11 cellular contexts compared by ENCODE assay signal in genomic region chr22:29994941-29995340, GRCh38.
A peak's percentile ranks its signal among the peaks of the same experiment; 100 is the strongest.
DNase-seq lines count a peak whose midpoint lies in the region; ATAC-seq and TF ChIP-seq lines count a peak whose summit lies in the region.
"Had no signal": no experiment of that assay in that cellular context is flagged by ENCODE, and none has a peak within 500 bp of the region (broad histone marks: within the 10 kb centered on the region; RNA-seq: fewer than 3 reads in every experiment).

No MANE protein-coding gene starts in this region.

- H4K20me1 ChIP-seq in fibroblast of lung (ENCODE audit: control insufficient read depth, extremely low read depth, insufficient read depth, low read length): no peaks in the 10 kb centered on the region

- H3K27me3 ChIP-seq in RWPE2 (ENCODE audit: insufficient read depth, poor library complexity, severe bottlenecking) (no peaks in the 10 kb centered on the region), fibroblast of lung (ENCODE audit: control insufficient read depth, insufficient read depth, low read length) (no peaks in the 10 kb centered on the region), gastroesophageal sphincter (no peaks in the 10 kb centered on the region)

- H3K36me3 ChIP-seq in RWPE2 (ENCODE audit: low read depth) (peaks cover 36% of the 10 kb centered on the region), fibroblast of lung (ENCODE audit: control insufficient read depth, insufficient read depth, low read length) (no peaks in the 10 kb centered on the region), gastroesophageal sphincter (peaks cover 0 to 55% of the 10 kb centered on the region in 2 donors)

- H3K4me3 ChIP-seq in RWPE2 (ENCODE audit: severe bottlenecking) (no peak overlapping the region), fibroblast of lung (replicated peaks in 1 of 4; ENCODE audit: control extremely low read depth in 1 of 4, insufficient read depth in 1 of 4, low read depth in 3 of 4, low read length in 4 of 4) (no peak overlapping the region), retinal pigment epithelial cell (ENCODE audit: low read length) (no peak overlapping the region), gastroesophageal sphincter (no peak overlapping the region)
- H3K4me3 ChIP-seq: coronary artery had no signal

- no peaks in the 10 kb centered on the region for H3K79me2 ChIP-seq in fibroblast of lung (ENCODE audit: control insufficient read depth, insufficient read depth, low read length)

- no peak overlapping the region for H3K4me3 Mint-ChIP-seq in stimulated activated naive CD8-positive, alpha-beta T cell treated with anti-CD3 and anti-CD28 coated beads, Interleukin-15, amount 100 ng/mL, for 72 hours
- H3K4me3 Mint-ChIP-seq: naive B cell had no signal

- no peak for TF ChIP-seq POLR2A in gastroesophageal sphincter (IDR thresholded peaks at IDR 0.05)

- WGBS in gastroesophageal sphincter (ENCODE audit: low coverage in 1 of 2), 2 donors: 24 to 45% methylated on average over 3 of the region's 3 CpGs

- TF ChIP-seq CTCF in RWPE2 (IDR thresholded peaks at IDR 0.05; ENCODE audit: poor library complexity, severe bottlenecking) (no peak), fibroblast of lung (conservative IDR thresholded peaks at IDR 0.05 in 1 of 2, IDR thresholded peaks at IDR 0.05 in 1 of 2; ENCODE audit: low read depth in 1 of 2, low read length in 2 of 2) (no peak), retinal pigment epithelial cell (conservative IDR thresholded peaks at IDR 0.05; ENCODE audit: low read depth, low read length) (no peak), gastroesophageal sphincter (IDR thresholded peaks at IDR 0.05) (no peak)

- H3K9me3 ChIP-seq in RWPE2 (ENCODE audit: severe bottlenecking) (no peaks in the 10 kb centered on the region), fibroblast of lung (ENCODE audit: control insufficient read depth, insufficient read depth, low read depth, low read length) (no peaks in the 10 kb centered on the region), gastroesophageal sphincter (no peaks in the 10 kb centered on the region)

- no peaks in the 10 kb centered on the region for H3K27me3 Mint-ChIP-seq in stimulated activated naive CD8-positive, alpha-beta T cell treated with anti-CD3 and anti-CD28 coated beads, Interleukin-15, amount 100 ng/mL, for 72 hours
- H3K27me3 Mint-ChIP-seq: naive B cell had no signal

- H3K27ac Mint-ChIP-seq in stimulated activated naive CD8-positive, alpha-beta T cell treated with anti-CD3 and anti-CD28 coated beads, Interleukin-15, amount 100 ng/mL, for 72 hours: no peak overlapping the region

- no peak overlapping the region for H2AFZ ChIP-seq in fibroblast of lung (ENCODE audit: low read length)

- TF ChIP-seq EP300 in gastroesophageal sphincter (IDR thresholded peaks at IDR 0.05): no peak

- H3K4me1 ChIP-seq in RWPE2 (ENCODE audit: insufficient read depth, poor library complexity, severe bottlenecking) (peaks cover 39% of the 10 kb centered on the region), fibroblast of lung (ENCODE audit: control insufficient read depth, extremely low read depth, insufficient read depth, low read length) (peaks cover 11% of the 10 kb centered on the region), gastroesophageal sphincter (peaks cover 0 to 31% (median 0%) of the 10 kb centered on the region in 3 donors)

- no peak overlapping the region for H3K4me2 ChIP-seq in fibroblast of lung (ENCODE audit: extremely low read depth, insufficient read depth, low read length)

- no peaks in the 10 kb centered on the region for H3K4me1 Mint-ChIP-seq in stimulated activated naive CD8-positive, alpha-beta T cell treated with anti-CD3 and anti-CD28 coated beads, Interleukin-15, amount 100 ng/mL, for 72 hours
- H3K4me1 Mint-ChIP-seq: naive B cell had no signal

- H3K9ac ChIP-seq in fibroblast of lung (ENCODE audit: insufficient read depth, low read length): no peak overlapping the region

- DNase-seq in EH (ENCODE audit: low read depth): peak; percentile 52
- DNase-seq in RWPE2 (ENCODE audit: low spot score): no peak
- DNase-seq in fibroblast of lung (ENCODE audit: low read depth in 2 of 2): peak; percentile 19 to 63
- peak; percentile 78 for DNase-seq in retinal pigment epithelial cell (ENCODE audit: low read depth)
- DNase-seq in stimulated activated naive CD8-positive, alpha-beta T cell treated with anti-CD3 and anti-CD28 coated beads, Interleukin-15, amount 100 ng/mL, for 72 hours: no peak
- DNase-seq: naive B cell, NCI-H1694 treated with DMSO at 0.1 percent for 48 hours had no signal

- ATAC-seq in RWPE2 (ENCODE audit: low read depth) (peak; percentile 26), GM18858 (IDR thresholded peaks at IDR 0.05; ENCODE audit: unreplicated experiment) (no peak), gastroesophageal sphincter (no peak), GM18519 (IDR thresholded peaks at IDR 0.05; ENCODE audit: low FRiP score, unreplicated experiment) (no peak)
- ATAC-seq in stimulated activated naive CD8-positive, alpha-beta T cell treated with anti-CD3 and anti-CD28 coated beads, Interleukin-15, amount 100 ng/mL, for 72 hours: no peak

- H3K27ac ChIP-seq in RWPE2 (ENCODE audit: poor library complexity, severe bottlenecking) (peak overlapping the region; percentile 94), fibroblast of lung (ENCODE audit: insufficient read depth, low read length) (no peak overlapping the region), gastroesophageal sphincter (no peak overlapping the region)
- H3K27ac ChIP-seq: coronary artery had no signal

- H3K9me3 Mint-ChIP-seq in stimulated activated naive CD8-positive, alpha-beta T cell treated with anti-CD3 and anti-CD28 coated beads, Interleukin-15, amount 100 ng/mL, for 72 hours: no peaks in the 10 kb centered on the region
- H3K9me3 Mint-ChIP-seq: naive B cell had no signal

Comparison
In these comparisons a context has a peak if more than half of its experiments do, and no peak if none do; other contexts are left out.
1. DNase-seq: peak in EH (single experiment), fibroblast of lung (2 of 2) and retinal pigment epithelial cell (single experiment); none in RWPE2 (single experiment) and stimulated activated naive CD8-positive, alpha-beta T cell treated with anti-CD3 and anti-CD28 coated beads, Interleukin-15, amount 100 ng/mL, for 72 hours (0 of 2).